Comparison of ENCODE assay signal across 1 cellular context in the genomic region with DNA sequence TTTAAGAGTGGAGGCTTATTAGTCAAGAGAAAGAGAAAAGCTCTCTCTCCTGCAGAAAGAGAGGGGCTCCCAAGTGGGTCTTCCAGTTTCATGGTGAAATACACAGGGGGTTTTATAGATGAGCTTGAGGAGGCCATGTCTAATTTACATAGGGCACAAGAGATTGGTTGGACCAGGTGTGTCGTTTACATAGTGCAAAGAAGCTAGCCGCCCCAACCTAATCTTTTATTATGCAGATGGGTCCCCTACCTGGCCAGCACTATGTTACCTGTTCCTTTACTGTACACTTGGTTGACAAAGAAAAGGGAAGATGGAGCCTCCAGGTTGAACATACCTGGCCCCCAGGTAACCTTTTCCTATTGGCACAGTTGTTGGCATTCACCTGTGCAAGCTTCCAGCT.
TF ChIP-seq lines count a peak whose summit lies in the region.

No MANE protein-coding gene starts in this region.

TF ChIP-seq in GM23338, 12 proteins besides CTCF, POLR2A, EP300 and RAD21:
- TF ChIP-seq, protein P1, sequence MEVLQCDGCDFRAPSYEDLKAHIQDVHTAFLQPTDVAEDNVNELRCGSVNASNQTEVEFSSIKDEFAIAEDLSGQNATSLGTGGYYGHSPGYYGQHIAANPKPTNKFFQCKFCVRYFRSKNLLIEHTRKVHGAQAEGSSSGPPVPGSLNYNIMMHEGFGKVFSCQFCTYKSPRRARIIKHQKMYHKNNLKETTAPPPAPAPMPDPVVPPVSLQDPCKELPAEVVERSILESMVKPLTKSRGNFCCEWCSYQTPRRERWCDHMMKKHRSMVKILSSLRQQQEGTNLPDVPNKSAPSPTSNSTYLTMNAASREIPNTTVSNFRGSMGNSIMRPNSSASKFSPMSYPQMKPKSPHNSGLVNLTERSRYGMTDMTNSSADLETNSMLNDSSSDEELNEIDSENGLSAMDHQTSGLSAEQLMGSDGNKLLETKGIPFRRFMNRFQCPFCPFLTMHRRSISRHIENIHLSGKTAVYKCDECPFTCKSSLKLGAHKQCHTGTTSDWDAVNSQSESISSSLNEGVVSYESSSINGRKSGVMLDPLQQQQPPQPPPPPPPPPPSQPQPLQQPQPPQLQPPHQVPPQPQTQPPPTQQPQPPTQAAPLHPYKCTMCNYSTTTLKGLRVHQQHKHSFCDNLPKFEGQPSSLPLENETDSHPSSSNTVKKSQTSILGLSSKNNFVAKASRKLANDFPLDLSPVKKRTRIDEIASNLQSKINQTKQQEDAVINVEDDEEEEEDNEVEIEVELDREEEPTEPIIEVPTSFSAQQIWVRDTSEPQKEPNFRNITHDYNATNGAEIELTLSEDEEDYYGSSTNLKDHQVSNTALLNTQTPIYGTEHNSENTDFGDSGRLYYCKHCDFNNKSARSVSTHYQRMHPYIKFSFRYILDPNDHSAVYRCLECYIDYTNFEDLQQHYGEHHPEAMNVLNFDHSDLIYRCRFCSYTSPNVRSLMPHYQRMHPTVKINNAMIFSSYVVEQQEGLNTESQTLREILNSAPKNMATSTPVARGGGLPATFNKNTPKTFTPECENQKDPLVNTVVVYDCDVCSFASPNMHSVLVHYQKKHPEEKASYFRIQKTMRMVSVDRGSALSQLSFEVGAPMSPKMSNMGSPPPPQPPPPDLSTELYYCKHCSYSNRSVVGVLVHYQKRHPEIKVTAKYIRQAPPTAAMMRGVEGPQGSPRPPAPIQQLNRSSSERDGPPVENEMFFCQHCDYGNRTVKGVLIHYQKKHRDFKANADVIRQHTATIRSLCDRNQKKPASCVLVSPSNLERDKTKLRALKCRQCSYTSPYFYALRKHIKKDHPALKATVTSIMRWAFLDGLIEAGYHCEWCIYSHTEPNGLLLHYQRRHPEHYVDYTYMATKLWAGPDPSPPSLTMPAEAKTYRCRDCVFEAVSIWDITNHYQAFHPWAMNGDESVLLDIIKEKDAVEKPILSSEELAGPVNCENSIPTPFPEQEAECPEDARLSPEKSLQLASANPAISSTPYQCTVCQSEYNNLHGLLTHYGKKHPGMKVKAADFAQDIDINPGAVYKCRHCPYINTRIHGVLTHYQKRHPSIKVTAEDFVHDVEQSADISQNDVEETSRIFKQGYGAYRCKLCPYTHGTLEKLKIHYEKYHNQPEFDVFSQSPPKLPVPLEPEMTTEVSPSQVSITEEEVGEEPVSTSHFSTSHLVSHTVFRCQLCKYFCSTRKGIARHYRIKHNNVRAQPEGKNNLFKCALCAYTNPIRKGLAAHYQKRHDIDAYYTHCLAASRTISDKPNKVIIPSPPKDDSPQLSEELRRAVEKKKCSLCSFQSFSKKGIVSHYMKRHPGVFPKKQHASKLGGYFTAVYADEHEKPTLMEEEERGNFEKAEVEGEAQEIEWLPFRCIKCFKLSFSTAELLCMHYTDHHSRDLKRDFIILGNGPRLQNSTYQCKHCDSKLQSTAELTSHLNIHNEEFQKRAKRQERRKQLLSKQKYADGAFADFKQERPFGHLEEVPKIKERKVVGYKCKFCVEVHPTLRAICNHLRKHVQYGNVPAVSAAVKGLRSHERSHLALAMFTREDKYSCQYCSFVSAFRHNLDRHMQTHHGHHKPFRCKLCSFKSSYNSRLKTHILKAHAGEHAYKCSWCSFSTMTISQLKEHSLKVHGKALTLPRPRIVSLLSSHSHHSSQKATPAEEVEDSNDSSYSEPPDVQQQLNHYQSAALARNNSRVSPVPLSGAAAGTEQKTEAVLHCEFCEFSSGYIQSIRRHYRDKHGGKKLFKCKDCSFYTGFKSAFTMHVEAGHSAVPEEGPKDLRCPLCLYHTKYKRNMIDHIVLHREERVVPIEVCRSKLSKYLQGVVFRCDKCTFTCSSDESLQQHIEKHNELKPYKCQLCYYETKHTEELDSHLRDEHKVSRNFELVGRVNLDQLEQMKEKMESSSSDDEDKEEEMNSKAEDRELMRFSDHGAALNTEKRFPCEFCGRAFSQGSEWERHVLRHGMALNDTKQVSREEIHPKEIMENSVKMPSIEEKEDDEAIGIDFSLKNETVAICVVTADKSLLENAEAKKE (CRISPR knock-in tag; IDR thresholded peaks at IDR 0.05): peak; percentile 34; the same call in 1 of the 2 replicates
- TF ChIP-seq, protein P2, sequence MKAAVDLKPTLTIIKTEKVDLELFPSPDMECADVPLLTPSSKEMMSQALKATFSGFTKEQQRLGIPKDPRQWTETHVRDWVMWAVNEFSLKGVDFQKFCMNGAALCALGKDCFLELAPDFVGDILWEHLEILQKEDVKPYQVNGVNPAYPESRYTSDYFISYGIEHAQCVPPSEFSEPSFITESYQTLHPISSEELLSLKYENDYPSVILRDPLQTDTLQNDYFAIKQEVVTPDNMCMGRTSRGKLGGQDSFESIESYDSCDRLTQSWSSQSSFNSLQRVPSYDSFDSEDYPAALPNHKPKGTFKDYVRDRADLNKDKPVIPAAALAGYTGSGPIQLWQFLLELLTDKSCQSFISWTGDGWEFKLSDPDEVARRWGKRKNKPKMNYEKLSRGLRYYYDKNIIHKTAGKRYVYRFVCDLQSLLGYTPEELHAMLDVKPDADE (IDR thresholded peaks at IDR 0.05): no peak
